Comparison of ENCODE assay signal across 19 cellular contexts in genomic region chrX:153844509-153845082, GRCh38. TPM values are rescaled to one million over a fixed set of nuclear protein-coding genes. Genes with fewer than 3 reads are reported as not detected.
DNase-seq lines count a peak whose midpoint lies in the region; ATAC-seq, FAIRE-seq and TF ChIP-seq lines count a peak whose summit lies in the region.
"Had no signal": no experiment of that assay in that cellular context is flagged by ENCODE, and none has a peak within 500 bp of the region (broad histone marks: within the 10 kb centered on the region; RNA-seq: fewer than 3 reads in every experiment).

No MANE protein-coding gene starts in this region.

- peak overlapping the region; percentile 94 for H3K27ac Mint-ChIP-seq in GM23338
- no peak overlapping the region for H3K27ac Mint-ChIP-seq in memory B cell
- H3K27ac Mint-ChIP-seq in stimulated activated memory B cell treated with anti-CD40 and anti-IgM and Interleukin-4, amounts not matched to agents 10 μg/mL and 1 μg/mL and 100 μg/mL, for 72 hours = no peak overlapping the region
- H3K27ac Mint-ChIP-seq: CD4-positive, alpha-beta T cell; IgD-negative memory B cell had no signal

- 2% methylated on average over 6 of the region's 6 CpGs for WGBS in K562 (ENCODE audit: insufficient coverage, low coverage, missing lambda C conversion rate)

- H3K9me3 ChIP-seq in K562 (replicated peaks; ENCODE audit: control insufficient read depth, insufficient read depth, low read depth, low read length) = no peaks in the 10 kb centered on the region

- no peak for TF ChIP-seq POLR2A in K562 (conservative IDR thresholded peaks at IDR 0.05)

- DNase-seq in GM23338 (ENCODE audit: low spot score) (peak; percentile 77), K562 (ENCODE audit: extremely low read depth in 1 of 4, low spot score in 3 of 4) (no peak), memory B cell (ENCODE audit: low spot score in 2 of 2) (no peak), GDM1 (lab: John Stamatoyannopoulos, UW) (no peak)
- DNase-seq: AML-193; Calu3; CD4-positive, alpha-beta T cell; DMS79 treated with DMSO at 0.1 percent for 48 hours; GF-D8; NCI-H1436; NCI-H2029 treated with DMSO at 0.1 percent for 48 hours; NCI-H510A treated with DMSO at 0.1 percent for 48 hours; SIG-M5 had no signal

- H3K36me3 ChIP-seq in GM23338 (ENCODE audit: insufficient read depth) (no peaks in the 10 kb centered on the region), K562 (ENCODE audit: control insufficient read depth, insufficient read depth, low read length) (no peaks in the 10 kb centered on the region)

- no peak for TF ChIP-seq RAD21 in K562 (CRISPR knock-in tag; conservative IDR thresholded peaks at IDR 0.05 in 1 of 2, IDR thresholded peaks at IDR 0.05 in 1 of 2)

- no peaks in the 10 kb centered on the region for H3K9me1 ChIP-seq in K562 (ENCODE audit: control insufficient read depth, insufficient read depth, low read length)

- peaks cover 33% of the 10 kb centered on the region for H3K4me1 ChIP-seq in GM23338 (ENCODE audit: insufficient read depth)
- no peaks in the 10 kb centered on the region for H3K4me1 ChIP-seq in K562 (replicated peaks in 1 of 2; ENCODE audit: control insufficient read depth in 2 of 2, insufficient read depth in 2 of 2, low read length in 2 of 2)

- H3K27ac ChIP-seq in GM23338 (ENCODE audit: low read depth) = peak overlapping the region; percentile 97
- H3K27ac ChIP-seq in K562 (ENCODE audit: extremely low read depth, low read depth, low read length) = no peak overlapping the region

- no peaks in the 10 kb centered on the region for H3K27me3 ChIP-seq in GM23338 (ENCODE audit: insufficient read depth)
- no peaks in the 10 kb centered on the region for H3K27me3 ChIP-seq in K562 (ENCODE audit: control insufficient read depth in 2 of 2, insufficient read depth in 2 of 2, low read length in 2 of 2)

- H3K79me2 ChIP-seq in GM23338 (replicated peaks; ENCODE audit: insufficient read depth) (no peaks in the 10 kb centered on the region), K562 (ENCODE audit: control insufficient read depth, insufficient read depth, low read length) (no peaks in the 10 kb centered on the region)

- POLR2A ChIA-PET in K562 (lab: Yijun Ruan, JAX) = no interaction called here

- H3K9ac ChIP-seq in K562 (ENCODE audit: insufficient read depth in 1 of 2, low read depth in 2 of 2, low read length in 2 of 2) = no peak overlapping the region

- H3K36me3 Mint-ChIP-seq in GM23338 (ENCODE audit: low read depth) (peaks cover 3% of the 10 kb centered on the region; the same call in 1 of the 3 replicates), memory B cell (no peaks in the 10 kb centered on the region)
- no peaks in the 10 kb centered on the region for H3K36me3 Mint-ChIP-seq in stimulated activated memory B cell treated with anti-CD40 and anti-IgM and Interleukin-4, amounts not matched to agents 10 μg/mL and 1 μg/mL and 100 μg/mL, for 72 hours
- H3K36me3 Mint-ChIP-seq: IgD-negative memory B cell had no signal

- H3K4me3 ChIP-seq in GM23338 (peak overlapping the region; percentile 38), K562 (no peak overlapping the region)

- peaks cover 5% of the 10 kb centered on the region for H3K27me3 Mint-ChIP-seq in GM23338 (ENCODE audit: insufficient read depth, low read depth, poor library complexity)
- peaks cover 6% of the 10 kb centered on the region for H3K27me3 Mint-ChIP-seq in memory B cell
- H3K27me3 Mint-ChIP-seq in stimulated activated memory B cell treated with anti-CD40 and anti-IgM and Interleukin-4, amounts not matched to agents 10 μg/mL and 1 μg/mL and 100 μg/mL, for 72 hours = peaks cover 11% of the 10 kb centered on the region

- in situ Hi-C loops in K562 (cut with MboI) = no loop called here

- ATAC-seq in GM23338 = peak; percentile 63
- ATAC-seq in K562 = no peak
- peak; percentile 66 for ATAC-seq in memory B cell (ENCODE audit: low read depth)
- no peak for ATAC-seq in GM18861 (IDR thresholded peaks at IDR 0.05; ENCODE audit: unreplicated experiment)
- ATAC-seq in stimulated activated memory B cell treated with anti-CD40 and anti-IgM and Interleukin-4, amounts not matched to agents 10 μg/mL and 1 μg/mL and 100 μg/mL, for 72 hours = no peak

- TF ChIP-seq CTCF in GM23338 (conservative IDR thresholded peaks at IDR 0.05; ENCODE audit: low read depth in 2 of 2) = no peak
- TF ChIP-seq CTCF in K562 (IDR thresholded peaks at IDR 0.05 in 2 of 3, conservative IDR thresholded peaks at IDR 0.05 in 1 of 3; ENCODE audit: insufficient read depth in 2 of 3, low read depth in 1 of 3, low read length in 3 of 3) = no peak

- no peaks in the 10 kb centered on the region; the same call in 1 of the 2 replicates for H3F3A ChIP-seq in GM23338 (replicated peaks; ENCODE audit: low read depth)

- CTCF ChIA-PET in K562 (lab: Yijun Ruan, JAX; ENCODE audit: low intra/inter-chr PET ratio) = no interaction called here

- BruUV-seq in K562 (replicated peaks; lab: Mats Ljungman, UMichigan) = no TSS peak

- peak overlapping the region; percentile 68 for H3K4me2 ChIP-seq in GM23338
- H3K4me2 ChIP-seq in K562 (ENCODE audit: insufficient read depth, low read length) = no peak overlapping the region

- no peak for FAIRE-seq in K562 (lab: Jason Lieb, UNC)
- FAIRE-seq: H54 had no signal

- H3K9me2 ChIP-seq in GM23338 (ENCODE audit: insufficient read depth) = no peaks in the 10 kb centered on the region

- H3K4me3 Mint-ChIP-seq in GM23338 (peak overlapping the region; percentile 49), memory B cell (no peak overlapping the region)
- H3K4me3 Mint-ChIP-seq in stimulated activated memory B cell treated with anti-CD40 and anti-IgM and Interleukin-4, amounts not matched to agents 10 μg/mL and 1 μg/mL and 100 μg/mL, for 72 hours = no peak overlapping the region
- H3K4me3 Mint-ChIP-seq: CD4-positive, alpha-beta T cell; IgD-negative memory B cell had no signal

- intact Hi-C loops in K562 (cut with micrococcal nuclease) = no loop called here

- H3K9me3 Mint-ChIP-seq in GM23338 (no peaks in the 10 kb centered on the region; the same call in 2 of the 3 replicates), memory B cell (no peaks in the 10 kb centered on the region)
- no peaks in the 10 kb centered on the region for H3K9me3 Mint-ChIP-seq in stimulated activated memory B cell treated with anti-CD40 and anti-IgM and Interleukin-4, amounts not matched to agents 10 μg/mL and 1 μg/mL and 100 μg/mL, for 72 hours
- H3K9me3 Mint-ChIP-seq: CD4-positive, alpha-beta T cell; IgD-negative memory B cell had no signal

- no peaks in the 10 kb centered on the region for H4K20me1 ChIP-seq in GM23338 (replicated peaks; ENCODE audit: insufficient read depth)
- H4K20me1 ChIP-seq in K562 (replicated peaks; ENCODE audit: control insufficient read depth, insufficient read depth, low read length) = no peaks in the 10 kb centered on the region

- peaks cover 48% of the 10 kb centered on the region for H3K4me1 Mint-ChIP-seq in GM23338
- no peaks in the 10 kb centered on the region for H3K4me1 Mint-ChIP-seq in memory B cell
- peaks cover 7% of the 10 kb centered on the region for H3K4me1 Mint-ChIP-seq in stimulated activated memory B cell treated with anti-CD40 and anti-IgM and Interleukin-4, amounts not matched to agents 10 μg/mL and 1 μg/mL and 100 μg/mL, for 72 hours

- TF ChIP-seq EP300 in K562 (IDR thresholded peaks at IDR 0.05; ENCODE audit: low read length) = no peak

- H2AFZ ChIP-seq in GM23338 (no peak overlapping the region), K562 (ENCODE audit: low read depth, low read length) (no peak overlapping the region)

RNA-seq across cellular contexts. Expression of gene PDZD4, which starts 14.3 kb away (rescaled TPM):
- total RNA-seq in GM23338 (2014; rRNA removed; shearing (Covaris generic)) = 194 and 230 TPM in 2 replicates
- polyA plus RNA-seq in GM23338 (2016; fragmentation: Nextera tagmentation; extraction: Ambion mirVana) (30.5 and 34.5 TPM in 2 replicates), K562 (2011; rRNA removed) (0.07 and 0.18 TPM in 2 replicates), K562 (2014; fragmentation: Illumina TruSeq; extraction: Trizol) (not detected in 2 replicates), K562 (2014; fragmentation: Nextera tagmentation; extraction: Ambion mirVana) (not detected), K562 (2014; rRNA removed) (0.08 TPM in 1 of 2 replicates, not detected in the other)
- total RNA-seq in K562 (2011; cell fraction: chromatin; rRNA removed; ENCODE audit: low replicate concordance) = 0.46 TPM in 1 of 2 replicates, not detected in the other
- total RNA-seq in K562 (2011; cell fraction: nucleolus; rRNA removed) = 0.13 and 0.33 TPM in 2 replicates
- total RNA-seq in K562 (2011; cell fraction: nucleoplasm; rRNA removed) = not detected in 2 replicates
- total RNA-seq in K562 (2014; rRNA removed) (0.05 TPM in 1 of 2 replicates, not detected in the other), K562 (2014; rRNA removed; fragmentation: Illumina TruSeq; extraction: Trizol) (not detected in 2 replicates), K562 (2015; rRNA removed; fragmentation: Illumina TruSeq; extraction: Trizol) (not detected in 2 replicates), K562 (2021) (0.38 TPM in 1 of 2 replicates, not detected in the other)
- 0.06 and 0.13 TPM in 2 replicates for polyA plus RNA-seq in K562 (2011; cell fraction: cytosol; rRNA removed)
- polyA plus RNA-seq in K562 (2011; cell fraction: nucleus; rRNA removed) = 1.1 and 1.4 TPM in 2 replicates
- polyA plus RNA-seq in K562 (2012) = 0.07 TPM in 1 of 2 replicates, not detected in the other
- polyA minus RNA-seq in K562 (2011; rRNA and poly(A)+ RNA removed) = not detected in 2 replicates
- not detected in 2 replicates for polyA minus RNA-seq in K562 (2011; cell fraction: cytosol; rRNA and poly(A)+ RNA removed)
- polyA minus RNA-seq in K562 (2011; cell fraction: nucleus; rRNA and poly(A)+ RNA removed) = 0.33 TPM in 1 of 2 replicates, not detected in the other
- total RNA-seq: OCI-LY7 had no signal

RNA-seq across cellular contexts. Expression of gene L1CAM, which starts 41.4 kb away (rescaled TPM):
- 27.6 and 29.2 TPM in 2 replicates for total RNA-seq in GM23338 (2014; rRNA removed; shearing (Covaris generic))
- 7.4 and 7.8 TPM in 2 replicates for polyA plus RNA-seq in GM23338 (2016; fragmentation: Nextera tagmentation; extraction: Ambion mirVana)
- 1.9 and 4.7 TPM in 2 replicates for total RNA-seq in K562 (2011; cell fraction: chromatin; rRNA removed; ENCODE audit: low replicate concordance)
- total RNA-seq in K562 (2011; cell fraction: nucleolus; rRNA removed) = 1.1 and 2.7 TPM in 2 replicates
- 1.5 and 1.8 TPM in 2 replicates for total RNA-seq in K562 (2011; cell fraction: nucleoplasm; rRNA removed)
- 0.09 and 0.24 TPM in 2 replicates for total RNA-seq in K562 (2014; rRNA removed)
- total RNA-seq in K562 (2014; rRNA removed; fragmentation: Illumina TruSeq; extraction: Trizol) = 0.10 and 0.40 TPM in 2 replicates
- total RNA-seq in K562 (2015; rRNA removed; fragmentation: Illumina TruSeq; extraction: Trizol) = 0.11 and 0.36 TPM in 2 replicates
- total RNA-seq in K562 (2021) = 0.29 and 0.86 TPM in 2 replicates
- 0.15 and 0.61 TPM in 2 replicates for polyA plus RNA-seq in K562 (2011; rRNA removed)
- 0.10 and 0.19 TPM in 2 replicates for polyA plus RNA-seq in K562 (2011; cell fraction: cytosol; rRNA removed)
- 1.4 and 1.7 TPM in 2 replicates for polyA plus RNA-seq in K562 (2011; cell fraction: nucleus; rRNA removed)
- polyA plus RNA-seq in K562 (2012) = 0.29 and 2.2 TPM in 2 replicates
- polyA plus RNA-seq in K562 (2014; fragmentation: Illumina TruSeq; extraction: Trizol) = 0.16 and 0.21 TPM in 2 replicates
- polyA plus RNA-seq in K562 (2014; fragmentation: Nextera tagmentation; extraction: Ambion mirVana) = not detected
- 0.62 TPM in 1 of 2 replicates, not detected in the other for polyA plus RNA-seq in K562 (2014; rRNA removed)
- polyA minus RNA-seq in K562 (2011; rRNA and poly(A)+ RNA removed) = 0.18 and 0.21 TPM in 2 replicates
- polyA minus RNA-seq in K562 (2011; cell fraction: cytosol; rRNA and poly(A)+ RNA removed) = 3.5 TPM in 1 of 2 replicates, not detected in the other
- 0.44 and 1.1 TPM in 2 replicates for polyA minus RNA-seq in K562 (2011; cell fraction: nucleus; rRNA and poly(A)+ RNA removed)
- total RNA-seq: OCI-LY7 had no signal

RNA-seq across cellular contexts. Expression of gene SSR4, which starts 50.1 kb away (rescaled TPM):
- total RNA-seq in GM23338 (2014; rRNA removed; shearing (Covaris generic)) = 107 and 168 TPM in 2 replicates
- polyA plus RNA-seq in GM23338 (2016; fragmentation: Nextera tagmentation; extraction: Ambion mirVana) = 352 and 404 TPM in 2 replicates
- total RNA-seq in K562 (2011; cell fraction: chromatin; rRNA removed; ENCODE audit: low replicate concordance) = 87.7 and 259 TPM in 2 replicates
- 611 and 654 TPM in 2 replicates for total RNA-seq in K562 (2011; cell fraction: nucleolus; rRNA removed)
- 313 and 394 TPM in 2 replicates for total RNA-seq in K562 (2011; cell fraction: nucleoplasm; rRNA removed)
- total RNA-seq in K562 (2014; rRNA removed) = 222 and 275 TPM in 2 replicates
- 120 and 146 TPM in 2 replicates for total RNA-seq in K562 (2014; rRNA removed; fragmentation: Illumina TruSeq; extraction: Trizol)
- total RNA-seq in K562 (2015; rRNA removed; fragmentation: Illumina TruSeq; extraction: Trizol) = 299 and 311 TPM in 2 replicates
- total RNA-seq in K562 (2021) = 272 and 275 TPM in 2 replicates
- polyA plus RNA-seq in K562 (2011; rRNA removed) = 255 and 290 TPM in 2 replicates
- 616 and 1,308 TPM in 2 replicates for polyA plus RNA-seq in K562 (2011; cell fraction: cytosol; rRNA removed)
- 189 and 214 TPM in 2 replicates for polyA plus RNA-seq in K562 (2011; cell fraction: nucleus; rRNA removed)
- 287 and 544 TPM in 2 replicates for polyA plus RNA-seq in K562 (2012)
- polyA plus RNA-seq in K562 (2014; fragmentation: Illumina TruSeq; extraction: Trizol) = 196 and 294 TPM in 2 replicates
- 100 to 1,000 TPM; 469 to 492 TPM for polyA plus RNA-seq in K562 (2014; fragmentation: Nextera tagmentation; extraction: Ambion mirVana)
- 344 and 405 TPM in 2 replicates for polyA plus RNA-seq in K562 (2014; rRNA removed)
- polyA minus RNA-seq in K562 (2011; rRNA and poly(A)+ RNA removed) = 132 and 170 TPM in 2 replicates
- polyA minus RNA-seq in K562 (2011; cell fraction: cytosol; rRNA and poly(A)+ RNA removed) = 261 and 339 TPM in 2 replicates
- 48.7 and 66.4 TPM in 2 replicates for polyA minus RNA-seq in K562 (2011; cell fraction: nucleus; rRNA and poly(A)+ RNA removed)

RNA-seq across cellular contexts. Expression of gene IDH3G, which starts 50.4 kb away (rescaled TPM):
- total RNA-seq in GM23338 (2014; rRNA removed; shearing (Covaris generic)) = 43.0 and 49.0 TPM in 2 replicates
- polyA plus RNA-seq in GM23338 (2016; fragmentation: Nextera tagmentation; extraction: Ambion mirVana) = 41.4 and 45.5 TPM in 2 replicates
- 85.9 and 295 TPM in 2 replicates for total RNA-seq in K562 (2011; cell fraction: chromatin; rRNA removed; ENCODE audit: low replicate concordance)
- 142 and 145 TPM in 2 replicates for total RNA-seq in K562 (2011; cell fraction: nucleolus; rRNA removed)
- 98.2 and 107 TPM in 2 replicates for total RNA-seq in K562 (2011; cell fraction: nucleoplasm; rRNA removed)
- 62.4 and 70.5 TPM in 2 replicates for total RNA-seq in K562 (2014; rRNA removed)
- 16.3 and 30.6 TPM in 2 replicates for total RNA-seq in K562 (2014; rRNA removed; fragmentation: Illumina TruSeq; extraction: Trizol)
- 34.1 and 39.2 TPM in 2 replicates for total RNA-seq in K562 (2015; rRNA removed; fragmentation: Illumina TruSeq; extraction: Trizol)
- 64.0 and 67.1 TPM in 2 replicates for total RNA-seq in K562 (2021)
- polyA plus RNA-seq in K562 (2011; rRNA removed) = 37.9 and 74.6 TPM in 2 replicates
- polyA plus RNA-seq in K562 (2011; cell fraction: cytosol; rRNA removed) = 81.4 and 108 TPM in 2 replicates
- polyA plus RNA-seq in K562 (2011; cell fraction: nucleus; rRNA removed) = 174 and 207 TPM in 2 replicates
- polyA plus RNA-seq in K562 (2012) = 78.2 and 88.3 TPM in 2 replicates
- 72.5 and 80.1 TPM in 2 replicates for polyA plus RNA-seq in K562 (2014; fragmentation: Illumina TruSeq; extraction: Trizol)
- 10 to 100 TPM; 24.3 to 36.4 TPM for polyA plus RNA-seq in K562 (2014; fragmentation: Nextera tagmentation; extraction: Ambion mirVana)
- polyA plus RNA-seq in K562 (2014; rRNA removed) = 63.2 and 69.3 TPM in 2 replicates
- polyA minus RNA-seq in K562 (2011; rRNA and poly(A)+ RNA removed) = 72.5 and 76.8 TPM in 2 replicates
- 47.7 and 58.4 TPM in 2 replicates for polyA minus RNA-seq in K562 (2011; cell fraction: cytosol; rRNA and poly(A)+ RNA removed)
- polyA minus RNA-seq in K562 (2011; cell fraction: nucleus; rRNA and poly(A)+ RNA removed) = 49.9 and 58.3 TPM in 2 replicates

RNA-seq across cellular contexts. Expression of gene AVPR2, which starts 59.9 kb away (rescaled TPM):
- total RNA-seq in GM23338 (2014; rRNA removed; shearing (Covaris generic)) = not detected in 2 replicates
- polyA plus RNA-seq in GM23338 (2016; fragmentation: Nextera tagmentation; extraction: Ambion mirVana) (not detected in 2 replicates), K562 (2011; rRNA removed) (not detected in 2 replicates), K562 (2014; fragmentation: Illumina TruSeq; extraction: Trizol) (not detected in 2 replicates), K562 (2014; fragmentation: Nextera tagmentation; extraction: Ambion mirVana) (not detected), K562 (2014; rRNA removed) (not detected in 2 replicates)
- total RNA-seq in K562 (2011; cell fraction: chromatin; rRNA removed; ENCODE audit: low replicate concordance) = not detected in 2 replicates
- not detected in 2 replicates for total RNA-seq in K562 (2011; cell fraction: nucleolus; rRNA removed)
- total RNA-seq in K562 (2011; cell fraction: nucleoplasm; rRNA removed) = not detected in 2 replicates
- total RNA-seq in K562 (2014; rRNA removed) (not detected in 2 replicates), K562 (2014; rRNA removed; fragmentation: Illumina TruSeq; extraction: Trizol) (not detected in 2 replicates), K562 (2015; rRNA removed; fragmentation: Illumina TruSeq; extraction: Trizol) (not detected in 2 replicates), K562 (2021) (not detected in 2 replicates)
- polyA plus RNA-seq in K562 (2011; cell fraction: cytosol; rRNA removed) = not detected in 2 replicates
- polyA plus RNA-seq in K562 (2011; cell fraction: nucleus; rRNA removed) = not detected in 2 replicates
- 0.56 and 0.65 TPM in 2 replicates for polyA plus RNA-seq in K562 (2012)
- polyA minus RNA-seq in K562 (2011; rRNA and poly(A)+ RNA removed) = not detected in 2 replicates
- polyA minus RNA-seq in K562 (2011; cell fraction: cytosol; rRNA and poly(A)+ RNA removed) = not detected in 2 replicates
- polyA minus RNA-seq in K562 (2011; cell fraction: nucleus; rRNA and poly(A)+ RNA removed) = not detected in 2 replicates
- total RNA-seq: Calu3; CD4-positive, alpha-beta T cell; RPMI7951 had no signal
- polyA plus RNA-seq: IgD-negative memory B cell had no signal

Comparison
In these comparisons a context has a peak if more than half of its experiments do, and no peak if none do; other contexts are left out.
1. ATAC-seq: peak in GM23338 (single experiment) and memory B cell (single experiment); none in K562 (single experiment), GM18861 (single experiment) and stimulated activated memory B cell treated with anti-CD40 and anti-IgM and Interleukin-4, amounts not matched to agents 10 μg/mL and 1 μg/mL and 100 μg/mL, for 72 hours (single experiment).
2. RNA of gene PDZD4, which starts 14.3 kb away (total RNA-seq): 194 to 230 TPM in GM23338; 0.05 to 0.46 TPM in K562; every median in the first group is over 100 times any median in the second.